In the genomic region with DNA sequence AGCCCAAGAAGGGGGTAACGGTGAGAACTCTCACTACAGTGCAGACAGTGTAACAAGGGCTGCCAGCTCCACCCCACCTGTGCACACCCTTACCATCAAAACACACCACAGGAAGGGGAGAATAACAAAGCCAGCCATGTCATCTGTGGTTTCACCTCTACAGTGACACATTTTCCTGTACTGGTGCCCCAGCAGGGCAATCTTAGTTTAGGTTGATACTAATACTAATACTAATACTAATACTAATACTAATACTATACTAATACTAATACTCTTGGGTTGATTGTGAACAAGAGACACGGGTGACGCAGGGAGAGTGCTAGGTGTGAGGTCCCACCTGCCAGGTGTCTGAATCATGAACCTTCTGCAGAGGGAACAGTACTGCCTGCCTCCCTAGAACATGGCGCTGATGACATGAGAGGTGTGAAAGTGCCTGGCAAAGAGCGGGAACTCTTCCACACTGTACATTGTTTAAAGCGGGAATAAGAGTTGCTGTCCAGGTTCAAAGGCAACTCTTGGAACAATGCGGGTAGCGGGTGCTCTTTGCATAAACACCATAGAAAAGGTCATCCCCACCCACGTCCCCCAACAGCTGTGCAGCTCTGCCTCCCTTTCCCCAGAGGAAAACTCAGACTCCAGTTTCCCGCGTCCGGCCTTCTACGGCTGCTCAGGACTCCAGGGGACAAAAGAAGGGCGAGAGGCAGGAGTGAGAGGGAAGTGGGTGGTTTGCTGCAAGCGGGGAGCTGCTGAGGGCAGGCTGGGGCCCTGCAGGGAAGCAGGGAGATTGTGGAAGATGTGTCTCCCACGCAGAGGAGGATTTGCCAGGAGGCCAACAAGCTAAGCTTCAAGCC, we compare ENCODE assay signal across 10 cellular contexts. TPM values are rescaled to one million over a fixed set of nuclear protein-coding genes. Genes with fewer than 3 reads are reported as not detected.
DNase-seq lines count a peak whose midpoint lies in the region; ATAC-seq and TF ChIP-seq lines count a peak whose summit lies in the region.
"Had no signal": no experiment of that assay in that cellular context is flagged by ENCODE, and none has a peak within 500 bp of the region (broad histone marks: within the 10 kb centered on the region; RNA-seq: fewer than 3 reads in every experiment).

No MANE protein-coding gene starts in this region.

- H3K9me3 Mint-ChIP-seq in progenitor cell of endocrine pancreas (ENCODE audit: low read depth), result no peaks in the 10 kb centered on the region

- H3K27ac Mint-ChIP-seq in progenitor cell of endocrine pancreas, result no peak overlapping the region

- peaks cover 20% of the 10 kb centered on the region for H3K27me3 Mint-ChIP-seq in progenitor cell of endocrine pancreas

- no peak overlapping the region for H3K4me3 Mint-ChIP-seq in progenitor cell of endocrine pancreas (ENCODE audit: low read depth)

- H3K36me3 Mint-ChIP-seq in progenitor cell of endocrine pancreas (ENCODE audit: insufficient read depth), result no peaks in the 10 kb centered on the region

- H3K4me1 Mint-ChIP-seq in progenitor cell of endocrine pancreas (ENCODE audit: low read depth), result peaks cover 2% of the 10 kb centered on the region

- TF ChIP-seq CTCF in GM12864 (IDR thresholded peaks at IDR 0.05; ENCODE audit: low read depth, low read length, missing control alignments), result no peak
- TF ChIP-seq CTCF in progenitor cell of endocrine pancreas (IDR thresholded peaks at IDR 0.05; ENCODE audit: unreplicated experiment), result no peak

- no peak for ATAC-seq in HG02623 (IDR thresholded peaks at IDR 0.05; ENCODE audit: unreplicated experiment)

- H3K4me3 ChIP-seq in GM12864 (ENCODE audit: low read depth, low read length), result no peak overlapping the region
- H3K4me3 ChIP-seq: dorsolateral prefrontal cortex had no signal

- DNase-seq in GM12864 (ENCODE audit: low read depth) (peak; percentile 27), RPMI8226 (peak; percentile 25), RKO (ENCODE audit: low spot score) (no peak), NCI-H187 treated with DMSO at 0.1 percent for 48 hours (lab: John Stamatoyannopoulos, UW) (no peak), progenitor cell of endocrine pancreas (ENCODE audit: low spot score, unreplicated experiment) (no peak)
- DNase-seq in activated effector memory CD4-positive, alpha-beta T cell treated with Interleukin-2 at 50 U/mL for 16 hours, result peak; percentile 70
- peak; percentile 69 for DNase-seq in stimulated activated CD4-positive, alpha-beta T cell treated with anti-CD3 and anti-CD28 coated beads, Interleukin-15, amount 100 ng/mL, for 24 hours
- DNase-seq: dorsolateral prefrontal cortex, NCI-H526 treated with DMSO at 0.1 percent for 48 hours had no signal

RNA-seq across cellular contexts. Expression of gene TMPRSS4, which starts 25.0 kb away (rescaled TPM):
- total RNA-seq in progenitor cell of endocrine pancreas, result 11.3 and 12.1 TPM in 2 replicates
- total RNA-seq: dorsolateral prefrontal cortex had no signal

RNA-seq across cellular contexts. Expression of gene SMIM35, which starts 34.9 kb away (rescaled TPM):
- total RNA-seq in progenitor cell of endocrine pancreas, result not detected in 2 replicates

Comparison
In these comparisons a context has a peak if more than half of its experiments do, and no peak if none do; other contexts are left out.
1. DNase-seq: peak in GM12864 (single experiment), RPMI8226 (single experiment), activated effector memory CD4-positive, alpha-beta T cell treated with Interleukin-2 at 50 U/mL for 16 hours (single experiment) and stimulated activated CD4-positive, alpha-beta T cell treated with anti-CD3 and anti-CD28 coated beads, Interleukin-15, amount 100 ng/mL, for 24 hours (single experiment); none in RKO (single experiment), NCI-H187 treated with DMSO at 0.1 percent for 48 hours (single experiment) and progenitor cell of endocrine pancreas (single experiment).